1 cellular context compared by ENCODE assay signal in genomic region chr5:141691867-141692532, GRCh38.
TF ChIP-seq lines count a peak whose summit lies in the region.

No MANE protein-coding gene starts in this region.

TF ChIP-seq in K562, 482 proteins besides CTCF, POLR2A, EP300 and RAD21 (continues in another document):
- TF ChIP-seq EGR1 (conservative IDR thresholded peaks at IDR 0.05) = no peak
- no peak for TF ChIP-seq CREB3 (tag; conservative IDR thresholded peaks at IDR 0.05; ENCODE audit: low read depth)
- TF ChIP-seq ZNF354B (CRISPR knock-in tag; IDR thresholded peaks at IDR 0.05) = no peak
- no peak for TF ChIP-seq ARID3A (IDR thresholded peaks at IDR 0.05; ENCODE audit: borderline replicate concordance, low read depth, low read length)
- TF ChIP-seq SNAPC5 (CRISPR knock-in tag; IDR thresholded peaks at IDR 0.05) = no peak
- TF ChIP-seq SREBF2 (CRISPR knock-in tag; IDR thresholded peaks at IDR 0.05) = no peak
- TF ChIP-seq, protein P1, sequence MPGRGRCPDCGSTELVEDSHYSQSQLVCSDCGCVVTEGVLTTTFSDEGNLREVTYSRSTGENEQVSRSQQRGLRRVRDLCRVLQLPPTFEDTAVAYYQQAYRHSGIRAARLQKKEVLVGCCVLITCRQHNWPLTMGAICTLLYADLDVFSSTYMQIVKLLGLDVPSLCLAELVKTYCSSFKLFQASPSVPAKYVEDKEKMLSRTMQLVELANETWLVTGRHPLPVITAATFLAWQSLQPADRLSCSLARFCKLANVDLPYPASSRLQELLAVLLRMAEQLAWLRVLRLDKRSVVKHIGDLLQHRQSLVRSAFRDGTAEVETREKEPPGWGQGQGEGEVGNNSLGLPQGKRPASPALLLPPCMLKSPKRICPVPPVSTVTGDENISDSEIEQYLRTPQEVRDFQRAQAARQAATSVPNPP (IDR thresholded peaks at IDR 0.05; ENCODE audit: borderline replicate concordance, insufficient read depth, insufficient read length) = no peak
- no peak for TF ChIP-seq SETDB1 (IDR thresholded peaks at IDR 0.05; ENCODE audit: low read length)
- no peak for TF ChIP-seq E2F3 (CRISPR knock-in tag; IDR thresholded peaks at IDR 0.05)
- no peak for TF ChIP-seq ZNF436 (CRISPR knock-in tag; IDR thresholded peaks at IDR 0.05)
- TF ChIP-seq NFATC3 (IDR thresholded peaks at IDR 0.05) = no peak
- TF ChIP-seq TEAD1 (CRISPR knock-in tag; IDR thresholded peaks at IDR 0.05) = no peak
- TF ChIP-seq GTF2A2 (tag; IDR thresholded peaks at IDR 0.05) = no peak
- TF ChIP-seq CHD4 (IDR thresholded peaks at IDR 0.05; ENCODE audit: insufficient read depth, insufficient replicate concordance, low read depth, low read length, poor library complexity, severe bottlenecking) = peak; percentile 96
- TF ChIP-seq GTF2F1 (IDR thresholded peaks at IDR 0.05; ENCODE audit: low read depth, low read length) = no peak
- TF ChIP-seq ATF6 (CRISPR knock-in tag; IDR thresholded peaks at IDR 0.05) = no peak
- no peak for TF ChIP-seq SOX6 (IDR thresholded peaks at IDR 0.05)
- TF ChIP-seq ZBTB11 (CRISPR knock-in tag; IDR thresholded peaks at IDR 0.05) = no peak
- TF ChIP-seq HMBOX1 (IDR thresholded peaks at IDR 0.05) = no peak
- TF ChIP-seq, protein P2, sequence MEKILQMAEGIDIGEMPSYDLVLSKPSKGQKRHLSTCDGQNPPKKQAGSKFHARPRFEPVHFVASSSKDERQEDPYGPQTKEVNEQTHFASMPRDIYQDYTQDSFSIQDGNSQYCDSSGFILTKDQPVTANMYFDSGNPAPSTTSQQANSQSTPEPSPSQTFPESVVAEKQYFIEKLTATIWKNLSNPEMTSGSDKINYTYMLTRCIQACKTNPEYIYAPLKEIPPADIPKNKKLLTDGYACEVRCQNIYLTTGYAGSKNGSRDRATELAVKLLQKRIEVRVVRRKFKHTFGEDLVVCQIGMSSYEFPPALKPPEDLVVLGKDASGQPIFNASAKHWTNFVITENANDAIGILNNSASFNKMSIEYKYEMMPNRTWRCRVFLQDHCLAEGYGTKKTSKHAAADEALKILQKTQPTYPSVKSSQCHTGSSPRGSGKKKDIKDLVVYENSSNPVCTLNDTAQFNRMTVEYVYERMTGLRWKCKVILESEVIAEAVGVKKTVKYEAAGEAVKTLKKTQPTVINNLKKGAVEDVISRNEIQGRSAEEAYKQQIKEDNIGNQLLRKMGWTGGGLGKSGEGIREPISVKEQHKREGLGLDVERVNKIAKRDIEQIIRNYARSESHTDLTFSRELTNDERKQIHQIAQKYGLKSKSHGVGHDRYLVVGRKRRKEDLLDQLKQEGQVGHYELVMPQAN (IDR thresholded peaks at IDR 0.05; ENCODE audit: borderline replicate concordance) = no peak
- peak; percentile 10; the same call in 1 of the 2 replicates for TF ChIP-seq L3MBTL2 (IDR thresholded peaks at IDR 0.05)
- TF ChIP-seq YBX1 (IDR thresholded peaks at IDR 0.05) = no peak
- TF ChIP-seq PTTG1 (tag; IDR thresholded peaks at IDR 0.05; ENCODE audit: low read depth) = no peak
- TF ChIP-seq WHSC1 (IDR thresholded peaks at IDR 0.05; ENCODE audit: low read length) = no peak
- TF ChIP-seq HIVEP1 (CRISPR knock-in tag; IDR thresholded peaks at IDR 0.05) = no peak
- TF ChIP-seq TGIF2 (CRISPR knock-in tag; IDR thresholded peaks at IDR 0.05) = no peak
- no peak for TF ChIP-seq ZNF75A (CRISPR knock-in tag; IDR thresholded peaks at IDR 0.05)
- TF ChIP-seq U2AF2 (optimal IDR thresholded peaks at IDR 0.05; ENCODE audit: low read depth, low read length) = no peak
- TF ChIP-seq ZNF282 (CRISPR knock-in tag; IDR thresholded peaks at IDR 0.05) = no peak
- TF ChIP-seq ZNF79 (CRISPR knock-in tag; IDR thresholded peaks at IDR 0.05; ENCODE audit: low read depth) = no peak
- no peak for TF ChIP-seq ZBTB49 (CRISPR knock-in tag; IDR thresholded peaks at IDR 0.05; ENCODE audit: borderline replicate concordance)
- no peak for TF ChIP-seq SNRNP70 (optimal IDR thresholded peaks at IDR 0.05; ENCODE audit: low read depth, low read length)
- TF ChIP-seq SMARCB1 (IDR thresholded peaks at IDR 0.05; ENCODE audit: insufficient read length, low read depth) = no peak
- no peak for TF ChIP-seq HMGN3 (IDR thresholded peaks at IDR 0.05; ENCODE audit: borderline replicate concordance, extremely low read depth, insufficient read length, low read depth, low read length)
- no peak for TF ChIP-seq ZEB2 (IDR thresholded peaks at IDR 0.05)
- TF ChIP-seq FOXA1 (IDR thresholded peaks at IDR 0.05; ENCODE audit: borderline replicate concordance) = no peak
- TF ChIP-seq CHD1 (IDR thresholded peaks at IDR 0.05; ENCODE audit: low read length) = no peak
- TF ChIP-seq LCOR (CRISPR knock-in tag; IDR thresholded peaks at IDR 0.05) = no peak
- TF ChIP-seq ZNF140 (CRISPR knock-in tag; IDR thresholded peaks at IDR 0.05) = no peak
- TF ChIP-seq, protein P3, sequence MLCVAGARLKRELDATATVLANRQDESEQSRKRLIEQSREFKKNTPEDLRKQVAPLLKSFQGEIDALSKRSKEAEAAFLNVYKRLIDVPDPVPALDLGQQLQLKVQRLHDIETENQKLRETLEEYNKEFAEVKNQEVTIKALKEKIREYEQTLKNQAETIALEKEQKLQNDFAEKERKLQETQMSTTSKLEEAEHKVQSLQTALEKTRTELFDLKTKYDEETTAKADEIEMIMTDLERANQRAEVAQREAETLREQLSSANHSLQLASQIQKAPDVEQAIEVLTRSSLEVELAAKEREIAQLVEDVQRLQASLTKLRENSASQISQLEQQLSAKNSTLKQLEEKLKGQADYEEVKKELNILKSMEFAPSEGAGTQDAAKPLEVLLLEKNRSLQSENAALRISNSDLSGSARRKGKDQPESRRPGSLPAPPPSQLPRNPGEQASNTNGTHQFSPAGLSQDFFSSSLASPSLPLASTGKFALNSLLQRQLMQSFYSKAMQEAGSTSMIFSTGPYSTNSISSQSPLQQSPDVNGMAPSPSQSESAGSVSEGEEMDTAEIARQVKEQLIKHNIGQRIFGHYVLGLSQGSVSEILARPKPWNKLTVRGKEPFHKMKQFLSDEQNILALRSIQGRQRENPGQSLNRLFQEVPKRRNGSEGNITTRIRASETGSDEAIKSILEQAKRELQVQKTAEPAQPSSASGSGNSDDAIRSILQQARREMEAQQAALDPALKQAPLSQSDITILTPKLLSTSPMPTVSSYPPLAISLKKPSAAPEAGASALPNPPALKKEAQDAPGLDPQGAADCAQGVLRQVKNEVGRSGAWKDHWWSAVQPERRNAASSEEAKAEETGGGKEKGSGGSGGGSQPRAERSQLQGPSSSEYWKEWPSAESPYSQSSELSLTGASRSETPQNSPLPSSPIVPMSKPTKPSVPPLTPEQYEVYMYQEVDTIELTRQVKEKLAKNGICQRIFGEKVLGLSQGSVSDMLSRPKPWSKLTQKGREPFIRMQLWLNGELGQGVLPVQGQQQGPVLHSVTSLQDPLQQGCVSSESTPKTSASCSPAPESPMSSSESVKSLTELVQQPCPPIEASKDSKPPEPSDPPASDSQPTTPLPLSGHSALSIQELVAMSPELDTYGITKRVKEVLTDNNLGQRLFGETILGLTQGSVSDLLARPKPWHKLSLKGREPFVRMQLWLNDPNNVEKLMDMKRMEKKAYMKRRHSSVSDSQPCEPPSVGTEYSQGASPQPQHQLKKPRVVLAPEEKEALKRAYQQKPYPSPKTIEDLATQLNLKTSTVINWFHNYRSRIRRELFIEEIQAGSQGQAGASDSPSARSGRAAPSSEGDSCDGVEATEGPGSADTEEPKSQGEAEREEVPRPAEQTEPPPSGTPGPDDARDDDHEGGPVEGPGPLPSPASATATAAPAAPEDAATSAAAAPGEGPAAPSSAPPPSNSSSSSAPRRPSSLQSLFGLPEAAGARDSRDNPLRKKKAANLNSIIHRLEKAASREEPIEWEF (CRISPR knock-in tag; IDR thresholded peaks at IDR 0.05) = no peak
- TF ChIP-seq BRCA1 (IDR thresholded peaks at IDR 0.05) = no peak
- TF ChIP-seq BRCA1 (CRISPR knock-in tag; IDR thresholded peaks at IDR 0.05) = no peak
- TF ChIP-seq HDAC1 (IDR thresholded peaks at IDR 0.05) = no peak
- TF ChIP-seq ZZZ3 (IDR thresholded peaks at IDR 0.05) = no peak
- no peak for TF ChIP-seq ZNF121 (CRISPR knock-in tag; conservative IDR thresholded peaks at IDR 0.05)
- TF ChIP-seq ZNF133 (CRISPR knock-in tag; IDR thresholded peaks at IDR 0.05) = no peak
- no peak for TF ChIP-seq MTA2 (IDR thresholded peaks at IDR 0.05; ENCODE audit: low read depth)
